Comparison of ENCODE assay signal across 25 cellular contexts in genomic region chr5:97224112-97224750, GRCh38. TPM values are rescaled to one million over a fixed set of nuclear protein-coding genes. Genes with fewer than 3 reads are reported as not detected.
A peak's percentile ranks its signal among the peaks of the same experiment; 100 is the strongest.
DNase-seq lines count a peak whose midpoint lies in the region; ATAC-seq and TF ChIP-seq lines count a peak whose summit lies in the region.
"Had no signal": no experiment of that assay in that cellular context is flagged by ENCODE, and none has a peak within 500 bp of the region (broad histone marks: within the 10 kb centered on the region; RNA-seq: fewer than 3 reads in every experiment).

No MANE protein-coding gene starts in this region.

- CTCF ChIA-PET in activated CD8-positive, alpha-beta T cell treated with anti-CD3 and anti-CD28 coated beads for 36 hours (lab: Charles Lee): no interaction called here

- H3K36me3 ChIP-seq in uterus: no peaks in the 10 kb centered on the region
- H3K36me3 ChIP-seq: HAP-1, right atrium auricular region, SJCRH30 had no signal

- H3K9me3 ChIP-seq in uterus: no peaks in the 10 kb centered on the region
- H3K9me3 ChIP-seq: HAP-1, right atrium auricular region, SJCRH30 had no signal

- H3K4me3 Mint-ChIP-seq in activated CD8-positive, alpha-beta T cell treated with anti-CD3 and anti-CD28 coated beads for 36 hours: no peak overlapping the region
- H3K4me3 Mint-ChIP-seq: activated B cell treated with CpG ODN at 0.5 μM for 24 hours; activated naive CD8-positive, alpha-beta T cell treated with anti-CD3 and anti-CD28 coated beads for 36 hours; CD8-positive, alpha-beta T cell had no signal

- no peak for TF ChIP-seq POLR2A in uterus (IDR thresholded peaks at IDR 0.05)

- H3K36me3 Mint-ChIP-seq in activated CD8-positive, alpha-beta T cell treated with anti-CD3 and anti-CD28 coated beads for 36 hours (ENCODE audit: low read depth): no peaks in the 10 kb centered on the region
- H3K36me3 Mint-ChIP-seq: activated naive CD8-positive, alpha-beta T cell treated with anti-CD3 and anti-CD28 coated beads for 36 hours; CD8-positive, alpha-beta T cell had no signal

- intact Hi-C loops in activated CD8-positive, alpha-beta T cell treated with anti-CD3 and anti-CD28 coated beads for 36 hours (cut with micrococcal nuclease): no loop called here
- intact Hi-C loops in uterus (cut with DNase I; ENCODE audit: low total_unique reads): no loop called here

- no peaks in the 10 kb centered on the region for H3K27me3 ChIP-seq in uterus
- H3K27me3 ChIP-seq: right atrium auricular region, SJCRH30 had no signal

- H3K9me3 Mint-ChIP-seq in activated CD8-positive, alpha-beta T cell treated with anti-CD3 and anti-CD28 coated beads for 36 hours: no peaks in the 10 kb centered on the region
- H3K9me3 Mint-ChIP-seq: activated B cell treated with CpG ODN at 0.5 μM for 24 hours; activated naive CD8-positive, alpha-beta T cell treated with anti-CD3 and anti-CD28 coated beads for 36 hours; CD8-positive, alpha-beta T cell had no signal

- H3K4me3 ChIP-seq in cardiac fibroblast (replicated peaks in 1 of 2; ENCODE audit: low read depth in 2 of 2, low read length in 2 of 2) (no peak overlapping the region), uterus (no peak overlapping the region)
- H3K4me3 ChIP-seq: HAP-1, right atrium auricular region, SJCRH30 had no signal

- no peaks in the 10 kb centered on the region for H3K4me1 Mint-ChIP-seq in activated CD8-positive, alpha-beta T cell treated with anti-CD3 and anti-CD28 coated beads for 36 hours (ENCODE audit: low read depth)
- H3K4me1 Mint-ChIP-seq: activated B cell treated with CpG ODN at 0.5 μM for 24 hours; activated naive CD8-positive, alpha-beta T cell treated with anti-CD3 and anti-CD28 coated beads for 36 hours had no signal

- H3K27me3 Mint-ChIP-seq in activated CD8-positive, alpha-beta T cell treated with anti-CD3 and anti-CD28 coated beads for 36 hours: no peaks in the 10 kb centered on the region
- H3K27me3 Mint-ChIP-seq: activated B cell treated with CpG ODN at 0.5 μM for 24 hours; activated naive CD8-positive, alpha-beta T cell treated with anti-CD3 and anti-CD28 coated beads for 36 hours had no signal

- POLR2A ChIA-PET in activated CD8-positive, alpha-beta T cell treated with anti-CD3 and anti-CD28 coated beads for 36 hours (lab: Charles Lee): no interaction called here

- no peaks in the 10 kb centered on the region for H3K4me1 ChIP-seq in uterus
- H3K4me1 ChIP-seq: HAP-1, right atrium auricular region, SJCRH30 had no signal

- peak; percentile 18 for DNase-seq in AG08395 (ENCODE audit: low spot score)
- DNase-seq in HS-5 (ENCODE audit: low read depth): peak; percentile 3
- DNase-seq in cardiac fibroblast (ENCODE audit: low read depth in 2 of 2): peak; percentile 4 to 28
- peak; percentile 25 for DNase-seq in kidney tubule cell (ENCODE audit: low spot score)
- DNase-seq in HPDE6-E6E7 (ENCODE audit: extremely low spot score): no peak
- no peak for DNase-seq in activated CD8-positive, alpha-beta T cell treated with anti-CD3 and anti-CD28 coated beads for 36 hours
- no peak for DNase-seq in uterus
- DNase-seq: activated B cell treated with CpG ODN at 0.5 μM for 24 hours; activated naive CD8-positive, alpha-beta T cell treated with anti-CD3 and anti-CD28 coated beads for 36 hours; caudate nucleus; CD8-positive, alpha-beta T cell; DMS79 treated with DMSO at 0.1 percent for 48 hours; effector CD4-positive, alpha-beta T cell; foreskin fibroblast; NCI-H1048; NCI-H2029 treated with DMSO at 0.1 percent for 48 hours; NCI-H69; SJCRH30; stimulated activated naive CD4-positive, alpha-beta T cell; T-helper 2 cell; trophoblast cell had no signal

- no peak overlapping the region for H3K27ac ChIP-seq in uterus
- H3K27ac ChIP-seq: KMS-11, right atrium auricular region, SJCRH30 had no signal

- no peak for TF ChIP-seq CTCF in cardiac fibroblast (IDR thresholded peaks at IDR 0.05; ENCODE audit: low read depth, low read length)
- no peak for TF ChIP-seq CTCF in activated CD8-positive, alpha-beta T cell treated with anti-CD3 and anti-CD28 coated beads for 36 hours (IDR thresholded peaks at IDR 0.05)
- no peak for TF ChIP-seq CTCF in uterus (IDR thresholded peaks at IDR 0.05)

- H3K27ac Mint-ChIP-seq in activated CD8-positive, alpha-beta T cell treated with anti-CD3 and anti-CD28 coated beads for 36 hours: no peak overlapping the region
- H3K27ac Mint-ChIP-seq: activated B cell treated with CpG ODN at 0.5 μM for 24 hours; activated naive CD8-positive, alpha-beta T cell treated with anti-CD3 and anti-CD28 coated beads for 36 hours; CD8-positive, alpha-beta T cell had no signal

- no peak for ATAC-seq in activated CD8-positive, alpha-beta T cell treated with anti-CD3 and anti-CD28 coated beads for 36 hours
- ATAC-seq in HG03354 (IDR thresholded peaks at IDR 0.05; ENCODE audit: poor library complexity, severe bottlenecking, unreplicated experiment): no peak
- ATAC-seq: CD8-positive, alpha-beta T cell had no signal

RNA-seq across cellular contexts. Expression of gene RIOK2, which starts 41.2 kb away (rescaled TPM):
- total RNA-seq in activated CD8-positive, alpha-beta T cell treated with anti-CD3 and anti-CD28 coated beads for 36 hours: 10 to 100 TPM; 31.7 to 33.1 TPM
- 10 to 100 TPM in 3 of 4 donors, 1 to 10 TPM in 1; 7.7 to 51.9 (median 16.9) TPM for total RNA-seq in uterus

Comparison
In these comparisons a context has a peak if more than half of its experiments do, and no peak if none do; other contexts are left out.
1. DNase-seq: peak in AG08395 (single experiment), HS-5 (single experiment), cardiac fibroblast (2 of 2) and kidney tubule cell (single experiment); none in HPDE6-E6E7 (single experiment), activated CD8-positive, alpha-beta T cell treated with anti-CD3 and anti-CD28 coated beads for 36 hours (single experiment) and uterus (0 of 2).